22 cellular contexts compared by ENCODE assay signal in the genomic region with DNA sequence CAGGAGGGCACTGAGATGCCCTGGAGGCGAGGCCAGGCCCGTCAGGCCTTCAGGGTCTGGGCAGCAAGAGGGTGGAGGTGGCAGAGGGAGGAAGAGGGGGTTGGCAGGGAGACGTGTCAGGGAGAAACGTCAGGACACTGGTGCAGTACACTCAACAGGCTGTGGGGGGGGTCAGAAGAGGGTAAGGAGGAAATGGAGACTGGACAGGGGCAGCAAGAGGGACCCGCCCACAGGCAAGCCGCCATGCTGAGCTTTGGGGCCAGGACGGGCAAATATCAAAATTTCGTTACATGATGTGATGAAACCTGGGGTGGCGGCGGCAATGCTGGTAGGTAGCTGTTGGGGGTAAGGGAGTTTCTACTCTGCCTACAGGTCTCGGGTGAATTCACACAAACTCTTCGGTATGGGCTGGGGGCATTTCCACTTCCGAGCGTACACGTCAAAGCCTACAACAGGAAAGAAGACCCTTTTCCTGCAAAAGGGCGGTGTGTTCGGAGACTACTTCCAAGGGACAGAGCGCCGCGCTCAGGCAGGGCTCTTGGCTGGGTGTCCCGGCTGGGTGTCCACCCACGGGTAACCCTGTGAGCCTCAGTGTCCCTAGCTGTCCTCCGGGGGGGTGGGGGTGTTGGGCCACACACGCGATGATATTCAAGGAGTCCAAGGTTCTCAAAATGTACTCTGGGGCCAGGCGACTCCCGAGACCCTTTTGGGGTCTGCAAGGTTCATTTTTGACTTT. TPM values are rescaled to one million over a fixed set of nuclear protein-coding genes. Genes with fewer than 3 reads are reported as not detected.
A peak's percentile ranks its signal among the peaks of the same experiment; 100 is the strongest.
DNase-seq lines count a peak whose midpoint lies in the region; ATAC-seq and TF ChIP-seq lines count a peak whose summit lies in the region.
"Had no signal": no experiment of that assay in that cellular context is flagged by ENCODE, and none has a peak within 500 bp of the region (broad histone marks: within the 10 kb centered on the region; RNA-seq: fewer than 3 reads in every experiment).

No MANE protein-coding gene starts in this region.

- H3K36me3 ChIP-seq in mesodermal cell (ENCODE audit: control insufficient read depth, insufficient read depth, low read length), result peaks cover 61% of the 10 kb centered on the region
- H3K36me3 ChIP-seq in right lobe of liver, result peaks cover 0 to 51% (median 29%) of the 10 kb centered on the region in 4 donors

- H3K36me3 Mint-ChIP-seq in activated T-cell treated with anti-CD3 and anti-CD28 coated beads, Interleukin-2, amount 50 U/mL, for 24 hours (ENCODE audit: low read depth), result peaks cover 68% of the 10 kb centered on the region
- H3K36me3 Mint-ChIP-seq in activated T-cell treated with anti-CD3 and anti-CD28 coated beads, Interleukin-2, amount 50 U/mL, for 72 hours (ENCODE audit: insufficient read depth in 2 of 2), result peaks cover 3 to 4% of the 10 kb centered on the region in 2 donors
- H3K36me3 Mint-ChIP-seq in central memory CD8-positive, alpha-beta T cell (ENCODE audit: insufficient read depth), result peaks cover 47% of the 10 kb centered on the region
- H3K36me3 Mint-ChIP-seq in type B pancreatic cell (peaks cover 19% of the 10 kb centered on the region), nephron progenitor cell (ENCODE audit: low read depth) (peaks cover 48% of the 10 kb centered on the region)

- DNase-seq in activated T-cell treated with anti-CD3 and anti-CD28 coated beads, Interleukin-2, amount 50 U/mL, for 24 hours, result no peak
- no peak for DNase-seq in activated T-cell treated with anti-CD3 and anti-CD28 coated beads, Interleukin-2, amount 50 U/mL, for 72 hours
- DNase-seq in central memory CD8-positive, alpha-beta T cell (ENCODE audit: low spot score in 2 of 2), result no peak
- DNase-seq in type B pancreatic cell (ENCODE audit: extremely low spot score, unreplicated experiment), result no peak
- DNase-seq in right lobe of liver, result no peak
- no peak for DNase-seq in GM19238 (ENCODE audit: insufficient read length, low spot score)
- no peak for DNase-seq in nephron progenitor cell
- DNase-seq: activated CD8-positive, alpha-beta memory T cell treated with anti-CD3 and anti-CD28 coated beads for 24 hours; activated naive CD4-positive, alpha-beta T cell treated with anti-CD3 and anti-CD28 coated beads, Interleukin-2, amount 50 U/mL, for 16 hours; anterior cingulate cortex; caudate nucleus; left ventricle myocardium superior; NCI-H2171; NCI-H524 treated with DMSO at 0.1 percent for 48 hours; occipital lobe; stimulated activated CD8-positive, alpha-beta memory T cell treated with anti-CD3 and anti-CD28 coated beads, Interleukin-4, amount 100 ng/mL, for 48 hours had no signal

- H3K9me3 Mint-ChIP-seq in activated T-cell treated with anti-CD3 and anti-CD28 coated beads, Interleukin-2, amount 50 U/mL, for 24 hours, result no peaks in the 10 kb centered on the region
- H3K9me3 Mint-ChIP-seq in activated T-cell treated with anti-CD3 and anti-CD28 coated beads, Interleukin-2, amount 50 U/mL, for 72 hours, result no peaks in the 10 kb centered on the region
- H3K9me3 Mint-ChIP-seq in central memory CD8-positive, alpha-beta T cell, result no peaks in the 10 kb centered on the region
- no peaks in the 10 kb centered on the region for H3K9me3 Mint-ChIP-seq in type B pancreatic cell
- H3K9me3 Mint-ChIP-seq in nephron progenitor cell, result no peaks in the 10 kb centered on the region
- H3K9me3 Mint-ChIP-seq: T-helper 2 cell treated with Interferon-gamma antibody and Interleukin-4, amounts not matched to agents 5 μg/mL and 100 μg/mL, for 36 hours had no signal

- 95 to 96% methylated on average over 24 to 27 of the region's 27 CpGs for WGBS in mesodermal cell (ENCODE audit: insufficient coverage in 2 of 2), 2 experiments
- 87% methylated on average over 15 of the region's 27 CpGs for WGBS in right lobe of liver (ENCODE audit: insufficient coverage, low coverage, low lambda C conversion rate, missing lambda C conversion rate)

- peak overlapping the region; percentile 45 for H3K27ac ChIP-seq in mesodermal cell (ENCODE audit: low read depth, low read length, severe bottlenecking)
- no peak overlapping the region for H3K27ac ChIP-seq in right lobe of liver
- H3K27ac ChIP-seq: C4-2B, KMS-11 had no signal

- H3K27me3 Mint-ChIP-seq in activated T-cell treated with anti-CD3 and anti-CD28 coated beads, Interleukin-2, amount 50 U/mL, for 24 hours, result no peaks in the 10 kb centered on the region
- H3K27me3 Mint-ChIP-seq in activated T-cell treated with anti-CD3 and anti-CD28 coated beads, Interleukin-2, amount 50 U/mL, for 72 hours (ENCODE audit: low read depth), result no peaks in the 10 kb centered on the region
- no peaks in the 10 kb centered on the region for H3K27me3 Mint-ChIP-seq in central memory CD8-positive, alpha-beta T cell
- H3K27me3 Mint-ChIP-seq in type B pancreatic cell (no peaks in the 10 kb centered on the region), nephron progenitor cell (ENCODE audit: low read depth, poor library complexity) (peaks cover 9% of the 10 kb centered on the region)

- H3K4me1 Mint-ChIP-seq in activated T-cell treated with anti-CD3 and anti-CD28 coated beads, Interleukin-2, amount 50 U/mL, for 24 hours (ENCODE audit: low read depth), result peaks cover 6% of the 10 kb centered on the region
- H3K4me1 Mint-ChIP-seq in activated T-cell treated with anti-CD3 and anti-CD28 coated beads, Interleukin-2, amount 50 U/mL, for 72 hours (ENCODE audit: low read depth), result peaks cover 6% of the 10 kb centered on the region
- no peaks in the 10 kb centered on the region for H3K4me1 Mint-ChIP-seq in central memory CD8-positive, alpha-beta T cell
- peaks cover 10% of the 10 kb centered on the region for H3K4me1 Mint-ChIP-seq in type B pancreatic cell (ENCODE audit: unreplicated experiment)
- H3K4me1 Mint-ChIP-seq in nephron progenitor cell, result peaks cover 45% of the 10 kb centered on the region

- H3K4me1 ChIP-seq in mesodermal cell (ENCODE audit: control insufficient read depth, insufficient read depth, low read length, poor library complexity, severe bottlenecking) (peaks cover 18% of the 10 kb centered on the region), right lobe of liver (peaks cover 0 to 14% (median 7%) of the 10 kb centered on the region in 4 donors)

- H3K9me3 ChIP-seq in mesodermal cell (ENCODE audit: control insufficient read depth, low read length), result no peaks in the 10 kb centered on the region
- H3K9me3 ChIP-seq in right lobe of liver, result no peaks in the 10 kb centered on the region

- peak overlapping the region; percentile 51 for H3K27ac Mint-ChIP-seq in activated T-cell treated with anti-CD3 and anti-CD28 coated beads, Interleukin-2, amount 50 U/mL, for 24 hours
- no peak overlapping the region for H3K27ac Mint-ChIP-seq in activated T-cell treated with anti-CD3 and anti-CD28 coated beads, Interleukin-2, amount 50 U/mL, for 72 hours
- H3K27ac Mint-ChIP-seq in central memory CD8-positive, alpha-beta T cell (ENCODE audit: low read depth), result peak overlapping the region; percentile 47
- H3K27ac Mint-ChIP-seq in type B pancreatic cell (peak overlapping the region; percentile 80), nephron progenitor cell (no peak overlapping the region)
- H3K27ac Mint-ChIP-seq: T-helper 2 cell treated with Interferon-gamma antibody and Interleukin-4, amounts not matched to agents 5 μg/mL and 100 μg/mL, for 36 hours had no signal

- no peak overlapping the region for H3K4me3 Mint-ChIP-seq in activated T-cell treated with anti-CD3 and anti-CD28 coated beads, Interleukin-2, amount 50 U/mL, for 24 hours
- no peak overlapping the region for H3K4me3 Mint-ChIP-seq in activated T-cell treated with anti-CD3 and anti-CD28 coated beads, Interleukin-2, amount 50 U/mL, for 72 hours
- H3K4me3 Mint-ChIP-seq in central memory CD8-positive, alpha-beta T cell, result peak overlapping the region; percentile 30
- H3K4me3 Mint-ChIP-seq in type B pancreatic cell (no peak overlapping the region), nephron progenitor cell (no peak overlapping the region)
- H3K4me3 Mint-ChIP-seq: T-helper 2 cell treated with Interferon-gamma antibody and Interleukin-4, amounts not matched to agents 5 μg/mL and 100 μg/mL, for 36 hours had no signal

- no peaks in the 10 kb centered on the region for H3K27me3 ChIP-seq in right lobe of liver

- ATAC-seq in activated T-cell treated with anti-CD3 and anti-CD28 coated beads, Interleukin-2, amount 50 U/mL, for 72 hours (replicated peaks in 1 of 2), result no peak
- no peak for ATAC-seq in central memory CD8-positive, alpha-beta T cell (replicated peaks; ENCODE audit: extremely low read depth, poor library complexity, severe bottlenecking)
- ATAC-seq in right lobe of liver, result no peak
- ATAC-seq: left ventricle myocardium superior, right cardiac atrium had no signal

- no peak overlapping the region for H3K4me3 ChIP-seq in mesodermal cell (ENCODE audit: extremely low read depth, insufficient read depth, low read length, poor library complexity, severe bottlenecking)
- H3K4me3 ChIP-seq in right lobe of liver, result no peak overlapping the region

- TF ChIP-seq CTCF in type B pancreatic cell (conservative IDR thresholded peaks at IDR 0.05) (no peak), right lobe of liver (IDR thresholded peaks at IDR 0.05) (no peak), nephron progenitor cell (IDR thresholded peaks at IDR 0.05) (no peak)

- no peak for TF ChIP-seq POLR2A in right lobe of liver (IDR thresholded peaks at IDR 0.05)

- intact Hi-C loops in right lobe of liver (cut with DNase I), result loop anchor here in 1 of 2 donors (10.0 kb wide), 1 partner anchor 73 kb away; no protein-coding TSS in a partner anchor

RNA-seq across cellular contexts. Expression of a gene that starts 43.3 kb away (rescaled TPM):
- total RNA-seq in activated T-cell treated with anti-CD3 and anti-CD28 coated beads, Interleukin-2, amount 50 U/mL, for 72 hours, result 100 to 1,000 TPM; 108 to 109 TPM
- 9.1 TPM for polyA plus RNA-seq in mesodermal cell (2013, experiment 1 of 2)
- polyA plus RNA-seq in mesodermal cell (2013, experiment 2 of 2), result 4.9 TPM
- total RNA-seq in type B pancreatic cell (ENCODE audit: low replicate concordance), result 33.2 and 58.6 TPM in 2 replicates
- 1 to 10 TPM; 1.5 to 4.3 (median 2.3) TPM for total RNA-seq in right lobe of liver
- total RNA-seq: dermis microvascular lymphatic vessel endothelial cell had no signal

Comparison
In these comparisons a context has a peak if more than half of its experiments do, and no peak if none do; other contexts are left out.
1. H3K27ac Mint-ChIP-seq: peak in activated T-cell treated with anti-CD3 and anti-CD28 coated beads, Interleukin-2, amount 50 U/mL, for 24 hours (single experiment), central memory CD8-positive, alpha-beta T cell (single experiment) and type B pancreatic cell (single experiment); none in activated T-cell treated with anti-CD3 and anti-CD28 coated beads, Interleukin-2, amount 50 U/mL, for 72 hours (single experiment) and nephron progenitor cell (single experiment).